In the genomic region with DNA sequence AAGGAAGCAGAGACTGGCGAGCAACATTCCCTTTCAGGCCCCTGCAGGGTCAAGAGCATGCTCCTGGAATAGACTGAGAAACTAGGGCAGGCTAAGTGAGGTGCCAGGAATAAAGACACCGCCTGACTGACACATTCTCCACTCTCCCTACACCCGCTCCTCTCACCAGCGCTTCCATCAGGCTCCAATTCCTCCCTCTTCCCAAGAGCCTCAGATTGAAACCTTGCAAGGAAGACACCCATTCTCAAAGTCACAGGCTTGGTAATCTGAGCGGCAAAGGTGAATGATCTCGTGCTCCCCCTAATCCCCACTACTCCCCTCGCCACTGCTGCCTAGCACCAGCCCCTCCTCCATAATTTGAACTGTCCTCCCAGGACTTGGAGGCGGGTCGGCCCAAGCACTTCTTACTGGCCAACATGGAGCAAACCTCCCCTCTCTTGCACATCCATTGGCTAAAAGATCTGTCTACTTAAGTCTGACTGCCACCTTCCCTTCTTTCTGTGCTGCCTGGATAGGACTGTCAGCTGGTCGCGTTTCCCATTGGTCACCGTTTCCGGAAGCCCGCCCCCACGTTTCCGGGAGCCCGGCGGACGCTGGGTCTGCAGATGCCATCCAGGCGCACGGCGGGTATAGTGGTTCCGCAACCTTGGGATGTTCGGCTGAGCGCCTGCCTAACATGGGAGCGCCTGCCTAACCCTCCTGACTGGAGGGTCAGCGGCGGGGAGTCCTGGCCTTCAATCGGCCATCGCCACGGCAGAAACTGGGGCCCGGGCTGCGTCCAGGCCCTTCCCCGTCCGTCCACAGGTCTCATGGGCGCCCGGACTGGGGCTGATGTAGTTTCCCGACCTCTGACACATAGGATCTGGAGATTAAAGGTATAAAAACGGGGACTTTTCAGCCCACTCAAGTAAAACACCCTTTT, we compare ENCODE assay signal across 9 cellular contexts. TPM values are rescaled to one million over a fixed set of nuclear protein-coding genes. Genes with fewer than 3 reads are reported as not detected.
DNase-seq lines count a peak whose midpoint lies in the region; ATAC-seq, FAIRE-seq and TF ChIP-seq lines count a peak whose summit lies in the region.
"Had no signal": no experiment of that assay in that cellular context is flagged by ENCODE, and none has a peak within 500 bp of the region (broad histone marks: within the 10 kb centered on the region; RNA-seq: fewer than 3 reads in every experiment).

No MANE protein-coding gene starts in this region.

- H3K27me3 Mint-ChIP-seq in MCF 10A (ENCODE audit: insufficient read depth, unreplicated experiment): no peaks in the 10 kb centered on the region

- FAIRE-seq in islet of Langerhans (lab: Jason Lieb, UNC): peak; percentile 96

- CTCF ChIA-PET in MCF 10A (lab: Yijun Ruan, JAX): no interaction called here

- DNase-seq in COLO829 (ENCODE audit: low spot score): peak; percentile 84
- DNase-seq in RPMI7951 (ENCODE audit: low read depth): peak; percentile 98
- DNase-seq in MCF 10A (ENCODE audit: unreplicated experiment): no peak
- peak; percentile 6 to 12 for DNase-seq in stimulated activated CD4-positive, alpha-beta T cell treated with anti-CD3 and anti-CD28 coated beads, Interleukin-2, amount 100 ng/mL, for 48 hours

- no peak overlapping the region for H3K9ac ChIP-seq in HUES48 (ENCODE audit: low read depth, low read length)

- no peaks in the 10 kb centered on the region for H3K4me1 Mint-ChIP-seq in MCF 10A (ENCODE audit: insufficient read depth, unreplicated experiment)

- H3K27ac Mint-ChIP-seq in MCF 10A (ENCODE audit: low read depth, unreplicated experiment): no peak overlapping the region

- peak overlapping the region; percentile 65 for H3K4me3 Mint-ChIP-seq in MCF 10A (ENCODE audit: unreplicated experiment)

- H3K27ac ChIP-seq in HUES48 (ENCODE audit: low read depth, low read length): no peak overlapping the region

- no peak for ATAC-seq in GM19324 (IDR thresholded peaks at IDR 0.05; ENCODE audit: low FRiP score, unreplicated experiment)
- no peak for ATAC-seq in GM18909 (IDR thresholded peaks at IDR 0.05; ENCODE audit: poor library complexity, unreplicated experiment)
- ATAC-seq: Panc1 had no signal

- peaks cover 9% of the 10 kb centered on the region for H3K9me3 Mint-ChIP-seq in MCF 10A (ENCODE audit: unreplicated experiment)

- no peaks in the 10 kb centered on the region for H3K27me3 ChIP-seq in HUES48 (ENCODE audit: control insufficient read depth, insufficient read depth, low read length)

- no peaks in the 10 kb centered on the region for H3K4me1 ChIP-seq in HUES48 (ENCODE audit: control insufficient read depth, insufficient read depth, low read length)

- no peaks in the 10 kb centered on the region for H3K36me3 ChIP-seq in HUES48 (ENCODE audit: control insufficient read depth, insufficient read depth, low read length)

- H3K4me3 ChIP-seq in HUES48 (ENCODE audit: low read depth, low read length): peak overlapping the region; percentile 68

- H3K36me3 Mint-ChIP-seq in MCF 10A (ENCODE audit: insufficient read depth, unreplicated experiment): no peaks in the 10 kb centered on the region

- TF ChIP-seq CTCF in MCF 10A (IDR thresholded peaks at IDR 0.05; ENCODE audit: unreplicated experiment): no peak

- TSS peak; percentile 29 for BruUV-seq in MCF 10A (replicated peaks; lab: Mats Ljungman, UMichigan)

- POLR2A ChIA-PET in MCF 10A (lab: Yijun Ruan, JAX): no interaction called here

- H3K9me3 ChIP-seq in HUES48 (ENCODE audit: control insufficient read depth, insufficient read depth, low read length): peaks cover 55% of the 10 kb centered on the region

- intact Hi-C loops in MCF 10A (cut with micrococcal nuclease): no loop called here

RNA-seq across cellular contexts. Expression of a gene that starts 33.6 kb away (rescaled TPM):
- 4.8 and 7.8 TPM in 2 replicates for total RNA-seq in RPMI7951 (2014; rRNA removed; shearing (Covaris generic))
- total RNA-seq in MCF 10A (2022): 7.4 and 9.2 TPM in 2 replicates

RNA-seq across cellular contexts. Expression of a gene that starts 41.2 kb away (rescaled TPM):
- total RNA-seq in RPMI7951 (2014; rRNA removed; shearing (Covaris generic)): 7.3 and 7.6 TPM in 2 replicates
- total RNA-seq in MCF 10A (2022): 14.5 and 16.9 TPM in 2 replicates
